Comparison of ENCODE assay signal across 16 cellular contexts in genomic region chr12:93103154-93103553, GRCh38.
"Had no signal": no experiment of that assay in that cellular context is flagged by ENCODE, and none has a peak within 500 bp of the region (broad histone marks: within the 10 kb centered on the region; RNA-seq: fewer than 3 reads in every experiment).

No MANE protein-coding gene starts in this region.

- H3K4me3 ChIP-seq: breast epithelium, lower lobe of right lung, ovary, SJCRH30, suprapubic skin, upper lobe of left lung had no signal

- DNase-seq: activated CD4-positive, alpha-beta T cell treated with anti-CD3 and anti-CD28 coated beads, Interleukin-2, amount 50 U/mL, for 48 hours; activated naive CD4-positive, alpha-beta T cell treated with Interleukin-2 at 50 U/mL for 16 hours; effector memory CD4-positive, alpha-beta T cell; hypothalamus; kidney glomerular epithelial cell; lower lobe of right lung; naive B cell; ovary; SJCRH30; small intestine; stimulated activated CD4-positive, alpha-beta T cell treated with anti-CD3 and anti-CD28 coated beads, Interleukin-4, amount 100 ng/mL, for 24 hours; stimulated activated naive CD4-positive, alpha-beta T cell; upper lobe of left lung had no signal

- H3K36me3 ChIP-seq: breast epithelium, lower lobe of right lung, ovary, SJCRH30, suprapubic skin, upper lobe of left lung had no signal

- H3K27ac ChIP-seq: breast epithelium, lower lobe of right lung, ovary, SJCRH30, suprapubic skin, upper lobe of left lung had no signal

- H3K27me3 ChIP-seq: breast epithelium, ovary, SJCRH30, suprapubic skin, upper lobe of left lung had no signal

- H3K4me1 ChIP-seq: breast epithelium, lower lobe of right lung, upper lobe of left lung had no signal

- H3K9me3 ChIP-seq: breast epithelium, lower lobe of right lung, ovary, SJCRH30, suprapubic skin, upper lobe of left lung had no signal

- ATAC-seq: activated T-helper 17 cell treated with anti-CD3 and anti-CD28 coated beads, Interleukin-2, amount 50 U/mL, for 72 hours; lower lobe of right lung had no signal
